Comparison of ENCODE assay signal across 25 cellular contexts in the genomic region with DNA sequence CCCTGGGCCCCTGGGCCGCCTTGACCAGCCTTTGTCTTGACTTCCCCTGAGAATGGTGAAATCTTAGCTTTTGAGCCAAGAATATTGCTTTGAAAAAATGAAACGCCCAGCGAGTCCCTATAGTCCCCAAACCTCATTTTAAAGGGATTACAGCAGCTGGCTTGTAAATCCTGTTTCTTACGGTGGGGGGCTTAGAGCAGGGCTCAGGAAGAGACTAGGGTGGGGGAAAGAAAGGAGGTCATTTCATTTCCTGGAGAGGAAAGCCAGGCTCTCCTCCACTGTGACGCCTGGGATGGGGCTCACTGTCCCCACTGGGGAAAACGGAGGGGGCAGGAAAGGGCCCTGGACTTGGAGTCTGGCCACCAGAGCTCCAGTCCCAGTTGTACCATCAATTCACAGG.
DNase-seq lines count a peak whose midpoint lies in the region; ATAC-seq, FAIRE-seq and TF ChIP-seq lines count a peak whose summit lies in the region.
"Had no signal": no experiment of that assay in that cellular context is flagged by ENCODE, and none has a peak within 500 bp of the region (broad histone marks: within the 10 kb centered on the region; RNA-seq: fewer than 3 reads in every experiment).

No MANE protein-coding gene starts in this region.

- H3K79me2 ChIP-seq in neural progenitor cell (ENCODE audit: low read depth) (no peaks in the 10 kb centered on the region), smooth muscle cell (ENCODE audit: low read depth) (no peaks in the 10 kb centered on the region)

- H3K27ac Mint-ChIP-seq in neural progenitor cell: no peak overlapping the region
- H3K27ac Mint-ChIP-seq: CD4-positive, alpha-beta T cell; CD8-positive, alpha-beta memory T cell had no signal

- no peaks in the 10 kb centered on the region for H3K36me3 Mint-ChIP-seq in neural progenitor cell
- H3K36me3 Mint-ChIP-seq: CD8-positive, alpha-beta memory T cell had no signal

- H3K9me3 ChIP-seq in right cardiac atrium (ENCODE audit: control insufficient read depth, low read length) (no peaks in the 10 kb centered on the region), SJCRH30 (replicated peaks) (no peaks in the 10 kb centered on the region), neural progenitor cell (ENCODE audit: low read depth) (no peaks in the 10 kb centered on the region), smooth muscle cell (replicated peaks; ENCODE audit: low read depth) (no peaks in the 10 kb centered on the region)
- H3K9me3 ChIP-seq: BE2C had no signal

- DNase-seq in cardiac septum (ENCODE audit: low spot score) (peak; percentile 9), right cardiac atrium (no peak), SJCRH30 (peak; percentile 53 to 80), neural progenitor cell (ENCODE audit: low spot score) (no peak), smooth muscle cell (lab: John Stamatoyannopoulos, UW; ENCODE audit: unreplicated experiment) (no peak)
- DNase-seq: ACHN; AML-193; BE2C; CD4-positive, alpha-beta T cell; CD8-positive, alpha-beta memory T cell; DMS 273 treated with DMSO at 0.1 percent for 48 hours; DMS79; EL; GM23248; H7; HCEC 1CT had no signal

- H3F3A ChIP-seq in neural progenitor cell (ENCODE audit: low read depth) (no peaks in the 10 kb centered on the region), smooth muscle cell (ENCODE audit: low read depth) (no peaks in the 10 kb centered on the region)

- WGBS in right cardiac atrium: 34% methylated on average over 6 of the region's 6 CpGs
- 66% methylated on average over 6 of the region's 6 CpGs for WGBS in smooth muscle cell (ENCODE audit: low lambda C conversion rate)

- FAIRE-seq in G401.6 (lab: Jason Lieb, UNC): peak; percentile 80
- FAIRE-seq: A204.1, D721Med, GM12892, H1 had no signal

- H3K4me1 Mint-ChIP-seq in neural progenitor cell: peaks cover 18% of the 10 kb centered on the region
- H3K4me1 Mint-ChIP-seq: CD8-positive, alpha-beta memory T cell had no signal

- no peaks in the 10 kb centered on the region for H4K20me1 ChIP-seq in neural progenitor cell (ENCODE audit: low read depth)
- no peaks in the 10 kb centered on the region for H4K20me1 ChIP-seq in smooth muscle cell (ENCODE audit: low read depth)

- ATAC-seq in right cardiac atrium (no peak), HG03520 (IDR thresholded peaks at IDR 0.05; ENCODE audit: unreplicated experiment) (no peak), HG03095 (IDR thresholded peaks at IDR 0.05; ENCODE audit: unreplicated experiment) (no peak)

- H2AFZ ChIP-seq in neural progenitor cell (replicated peaks) (no peak overlapping the region), smooth muscle cell (ENCODE audit: low read depth) (no peak overlapping the region)
- H2AFZ ChIP-seq: GM23248 had no signal

- TF ChIP-seq CTCF in neural progenitor cell (IDR thresholded peaks at IDR 0.05): no peak
- no peak for TF ChIP-seq CTCF in smooth muscle cell (IDR thresholded peaks at IDR 0.05; ENCODE audit: borderline replicate concordance, insufficient read depth, poor library complexity, severe bottlenecking)

- H3K9me3 Mint-ChIP-seq in neural progenitor cell: no peaks in the 10 kb centered on the region

- H3K4me3 ChIP-seq in right cardiac atrium (ENCODE audit: low read length): no peak overlapping the region
- H3K4me3 ChIP-seq in SJCRH30: peak overlapping the region; percentile 7; the same call in 1 of the 2 replicates
- H3K4me3 ChIP-seq in neural progenitor cell: no peak overlapping the region
- H3K4me3 ChIP-seq in smooth muscle cell: no peak overlapping the region
- H3K4me3 ChIP-seq: GM23248 had no signal

- H3K4me3 Mint-ChIP-seq in neural progenitor cell: no peak overlapping the region
- H3K4me3 Mint-ChIP-seq: CD4-positive, alpha-beta T cell; CD8-positive, alpha-beta memory T cell had no signal

- H3K9ac ChIP-seq in neural progenitor cell (no peak overlapping the region), smooth muscle cell (ENCODE audit: low read depth) (no peak overlapping the region)
- H3K9ac ChIP-seq: GM23248 had no signal

- H3K36me3 ChIP-seq in SJCRH30: no peaks in the 10 kb centered on the region
- H3K36me3 ChIP-seq in neural progenitor cell: no peaks in the 10 kb centered on the region
- H3K36me3 ChIP-seq in smooth muscle cell (ENCODE audit: low read depth): no peaks in the 10 kb centered on the region
- H3K36me3 ChIP-seq: BE2C had no signal

- intact Hi-C loops in cardiac septum (cut with DNase I): no loop called here
- intact Hi-C loops in right cardiac atrium (cut with DNase I): no loop called here

- H3K4me2 ChIP-seq in neural progenitor cell: peak overlapping the region; percentile 31
- H3K4me2 ChIP-seq in smooth muscle cell: no peak overlapping the region

- H3K27ac ChIP-seq in right cardiac atrium (ENCODE audit: low read length) (no peak overlapping the region), SJCRH30 (peak overlapping the region; percentile 29), neural progenitor cell (no peak overlapping the region), smooth muscle cell (ENCODE audit: low read depth) (no peak overlapping the region)
- H3K27ac ChIP-seq: 22Rv1, C4-2B, GM23248 had no signal

- H3K4me1 ChIP-seq in right cardiac atrium (ENCODE audit: control insufficient read depth, insufficient read depth, low read length): no peaks in the 10 kb centered on the region
- peaks cover 17% of the 10 kb centered on the region for H3K4me1 ChIP-seq in SJCRH30
- H3K4me1 ChIP-seq in neural progenitor cell: peaks cover 11% of the 10 kb centered on the region
- no peaks in the 10 kb centered on the region for H3K4me1 ChIP-seq in smooth muscle cell (ENCODE audit: low read depth)
- H3K4me1 ChIP-seq: BE2C had no signal

- H3K27me3 ChIP-seq in right cardiac atrium (ENCODE audit: control insufficient read depth, insufficient read depth) (no peaks in the 10 kb centered on the region), SJCRH30 (no peaks in the 10 kb centered on the region), neural progenitor cell (no peaks in the 10 kb centered on the region), smooth muscle cell (ENCODE audit: low read depth) (peaks cover 38% of the 10 kb centered on the region)
- H3K27me3 ChIP-seq: BE2C had no signal

- peaks cover 13% of the 10 kb centered on the region for H3K27me3 Mint-ChIP-seq in neural progenitor cell (ENCODE audit: insufficient read depth, low read depth)

Comparison
In these comparisons a context has a peak if more than half of its experiments do, and no peak if none do; other contexts are left out.
1. DNase-seq: peak in cardiac septum (single experiment) and SJCRH30 (2 of 2); none in right cardiac atrium (0 of 3), neural progenitor cell (single experiment) and smooth muscle cell (single experiment).